ENCODE assay signal across 1 cellular context in genomic region chr12:2944401-2945047, GRCh38.
A peak's percentile ranks its signal among the peaks of the same experiment; 100 is the strongest.
TF ChIP-seq lines count a peak whose summit lies in the region.

No MANE protein-coding gene starts in this region.

TF ChIP-seq in HepG2, 621 proteins besides CTCF, POLR2A, EP300 and RAD21 (continued from another document and continues in another):
- TF ChIP-seq SNRNP70 (IDR thresholded peaks at IDR 0.05; ENCODE audit: low read depth, low read length) (no peak), GLI4 (CRISPR knock-in tag; IDR thresholded peaks at IDR 0.05; ENCODE audit: borderline replicate concordance) (0 out of 2 replicates have a peak, but pooled peaks have one; percentile 26), CBX5 (CRISPR knock-in tag; IDR thresholded peaks at IDR 0.05; ENCODE audit: borderline replicate concordance) (0 out of 2 replicates have a peak, but pooled peaks have one; percentile 35), WIZ (CRISPR knock-in tag; IDR thresholded peaks at IDR 0.05) (no peak), FOSL2 (CRISPR knock-in tag; IDR thresholded peaks at IDR 0.05) (0 out of 2 replicates have a peak, but pooled peaks have one; percentile 18), ZBTB46 (CRISPR knock-in tag; IDR thresholded peaks at IDR 0.05; ENCODE audit: borderline replicate concordance) (no peak), ZFP62 (CRISPR knock-in tag; IDR thresholded peaks at IDR 0.05) (no peak), HBP1 (CRISPR knock-in tag; IDR thresholded peaks at IDR 0.05; ENCODE audit: low read depth) (no peak), ZNF558 (CRISPR knock-in tag; IDR thresholded peaks at IDR 0.05; ENCODE audit: borderline replicate concordance) (no peak), ZFX (CRISPR knock-in tag; IDR thresholded peaks at IDR 0.05; ENCODE audit: low read depth) (no peak), YEATS2 (CRISPR knock-in tag; IDR thresholded peaks at IDR 0.05; ENCODE audit: borderline replicate concordance) (no peak), MNT (IDR thresholded peaks at IDR 0.05) (no peak), TEF (CRISPR knock-in tag; IDR thresholded peaks at IDR 0.05) (no peak), RXRA (CRISPR knock-in tag; IDR thresholded peaks at IDR 0.05) (0 out of 2 replicates have a peak, but pooled peaks have one; percentile 18), ZNF496 (CRISPR knock-in tag; IDR thresholded peaks at IDR 0.05; ENCODE audit: insufficient replicate concordance) (no peak), ARNT2 (CRISPR knock-in tag; IDR thresholded peaks at IDR 0.05; ENCODE audit: low read depth) (no peak), BCL3 (CRISPR knock-in tag; IDR thresholded peaks at IDR 0.05) (no peak; the same call in 1 of the 2 replicates), STAG1 (CRISPR knock-in tag; IDR thresholded peaks at IDR 0.05) (peak; percentile 91), PBX2 (CRISPR knock-in tag; IDR thresholded peaks at IDR 0.05) (no peak), TBX3 (IDR thresholded peaks at IDR 0.05; ENCODE audit: borderline replicate concordance) (no peak), SUZ12 (IDR thresholded peaks at IDR 0.05; ENCODE audit: low read depth, low read length) (no peak), ZBTB42 (CRISPR knock-in tag; IDR thresholded peaks at IDR 0.05) (no peak), BATF2 (CRISPR knock-in tag; IDR thresholded peaks at IDR 0.05) (no peak), CREB3 (CRISPR knock-in tag; IDR thresholded peaks at IDR 0.05) (no peak), ZNF367 (CRISPR knock-in tag; IDR thresholded peaks at IDR 0.05; ENCODE audit: borderline replicate concordance) (no peak), ZSCAN25 (CRISPR knock-in tag; IDR thresholded peaks at IDR 0.05) (0 out of 2 replicates have a peak, but pooled peaks have one; percentile 59), KDM3A (CRISPR knock-in tag; IDR thresholded peaks at IDR 0.05; ENCODE audit: low read depth) (no peak), CHCHD3 (CRISPR knock-in tag; IDR thresholded peaks at IDR 0.05) (no peak), ZNF720 (CRISPR knock-in tag; IDR thresholded peaks at IDR 0.05) (no peak), ZNF782 (CRISPR knock-in tag; IDR thresholded peaks at IDR 0.05; ENCODE audit: borderline replicate concordance) (no peak), SAP130 (CRISPR knock-in tag; IDR thresholded peaks at IDR 0.05; ENCODE audit: low read depth) (0 out of 2 replicates have a peak, but pooled peaks have one; percentile 34), FOXA1 (IDR thresholded peaks at IDR 0.05) (no peak), FOXA1 (CRISPR knock-in tag; IDR thresholded peaks at IDR 0.05) (no peak), GPBP1L1 (CRISPR knock-in tag; IDR thresholded peaks at IDR 0.05) (no peak), ZNF850 (CRISPR knock-in tag; conservative IDR thresholded peaks at IDR 0.05) (no peak), ADNP (CRISPR knock-in tag; IDR thresholded peaks at IDR 0.05) (no peak), RFX5 (IDR thresholded peaks at IDR 0.05; ENCODE audit: low read depth, low read length) (no peak), ZNF124 (CRISPR knock-in tag; IDR thresholded peaks at IDR 0.05) (no peak), ZNF891 (CRISPR knock-in tag; IDR thresholded peaks at IDR 0.05) (no peak), MLXIP (CRISPR knock-in tag; IDR thresholded peaks at IDR 0.05; ENCODE audit: borderline replicate concordance) (no peak), ZNF766 (CRISPR knock-in tag; IDR thresholded peaks at IDR 0.05; ENCODE audit: borderline replicate concordance) (no peak), ZNF234 (CRISPR knock-in tag; conservative IDR thresholded peaks at IDR 0.05) (0 out of 2 replicates have a peak, but pooled peaks have one; percentile 49), SMC3 (IDR thresholded peaks at IDR 0.05; ENCODE audit: low read length) (peak; percentile 75), ZNF382 (CRISPR knock-in tag; IDR thresholded peaks at IDR 0.05; ENCODE audit: borderline replicate concordance) (no peak), PRDM15 (CRISPR knock-in tag; IDR thresholded peaks at IDR 0.05) (no peak), SRSF4 (IDR thresholded peaks at IDR 0.05; ENCODE audit: low read depth, low read length, poor library complexity, severe bottlenecking) (no peak), THAP11 (CRISPR knock-in tag; IDR thresholded peaks at IDR 0.05) (no peak), NFYB (CRISPR knock-in tag; IDR thresholded peaks at IDR 0.05) (no peak)
